In genomic region chr7:137925754-137926153, GRCh38 we compare ENCODE assay signal across 18 cellular contexts.
DNase-seq lines count a peak whose midpoint lies in the region; ATAC-seq and TF ChIP-seq lines count a peak whose summit lies in the region.
"Had no signal": no experiment of that assay in that cellular context is flagged by ENCODE, and none has a peak within 500 bp of the region (broad histone marks: within the 10 kb centered on the region; RNA-seq: fewer than 3 reads in every experiment).

No MANE protein-coding gene starts in this region.

- H3K4me1 Mint-ChIP-seq in natural killer cell (peaks cover 40 to 49% of the 10 kb centered on the region in 2 donors), neural crest cell (peaks cover 24% of the 10 kb centered on the region)
- peaks cover 38 to 49% of the 10 kb centered on the region in 2 donors for H3K4me1 Mint-ChIP-seq in natural killer cell treated with Interleukin-12 subunit alpha and Interleukin-12 subunit beta and Interleukin-15 and Interleukin-18, amount 100 ng/mL, for 72 hours (ENCODE audit: low read depth in 2 of 2)
- H3K4me1 Mint-ChIP-seq in activated T-helper 2 cell treated with anti-CD3 and anti-CD28 coated beads, Interferon-gamma antibody, Interleukin-2, Interleukin-4, amounts not matched to agents 10 μg/mL and 5 μg/mL and 100 μg/mL, durations not matched to agents 14 hours and 24 hours and 36 hours (ENCODE audit: low read depth), result peaks cover 35% of the 10 kb centered on the region

- no peaks in the 10 kb centered on the region for H3K9me3 ChIP-seq in prostate gland

- TF ChIP-seq CTCF in natural killer cell (IDR thresholded peaks at IDR 0.05) (no peak), neural crest cell (conservative IDR thresholded peaks at IDR 0.05) (no peak), lower leg skin (IDR thresholded peaks at IDR 0.05) (no peak), dorsolateral prefrontal cortex (IDR thresholded peaks at IDR 0.05 in 54 of 56, conservative IDR thresholded peaks at IDR 0.05 in 2 of 56; ENCODE audit: low read depth in 1 of 56, partially characterized antibody in 56 of 56) (no peak), prostate gland (IDR thresholded peaks at IDR 0.05) (no peak)

- H3K4me3 Mint-ChIP-seq in natural killer cell (no peak overlapping the region), neural crest cell (no peak overlapping the region)
- no peak overlapping the region for H3K4me3 Mint-ChIP-seq in natural killer cell treated with Interleukin-12 subunit alpha and Interleukin-12 subunit beta and Interleukin-15 and Interleukin-18, amount 100 ng/mL, for 72 hours
- H3K4me3 Mint-ChIP-seq in activated T-helper 2 cell treated with anti-CD3 and anti-CD28 coated beads, Interferon-gamma antibody, Interleukin-2, Interleukin-4, amounts not matched to agents 10 μg/mL and 5 μg/mL and 100 μg/mL, durations not matched to agents 14 hours and 24 hours and 36 hours (ENCODE audit: low read depth), result no peak overlapping the region
- H3K4me3 Mint-ChIP-seq: CD8-positive, alpha-beta memory T cell; GM23338 had no signal

- TF ChIP-seq POLR2A in lower leg skin (IDR thresholded peaks at IDR 0.05) (no peak), prostate gland (IDR thresholded peaks at IDR 0.05) (no peak)

- ATAC-seq in natural killer cell, result no peak
- no peak for ATAC-seq in natural killer cell treated with Interleukin-12 subunit alpha and Interleukin-12 subunit beta and Interleukin-15 and Interleukin-18, amount 100 ng/mL, for 72 hours
- ATAC-seq: GM23338, PC-3 had no signal

- H3K36me3 Mint-ChIP-seq in natural killer cell (peaks cover 17% of the 10 kb centered on the region), neural crest cell (ENCODE audit: low read depth) (peaks cover 52% of the 10 kb centered on the region)
- H3K36me3 Mint-ChIP-seq in natural killer cell treated with Interleukin-12 subunit alpha and Interleukin-12 subunit beta and Interleukin-15 and Interleukin-18, amount 100 ng/mL, for 72 hours, result peaks cover 9% of the 10 kb centered on the region
- peaks cover 66% of the 10 kb centered on the region for H3K36me3 Mint-ChIP-seq in activated T-helper 2 cell treated with anti-CD3 and anti-CD28 coated beads, Interferon-gamma antibody, Interleukin-2, Interleukin-4, amounts not matched to agents 10 μg/mL and 5 μg/mL and 100 μg/mL, durations not matched to agents 14 hours and 24 hours and 36 hours (ENCODE audit: low read depth)

- H3K27me3 ChIP-seq in dorsolateral prefrontal cortex, result no peaks in the 10 kb centered on the region
- H3K27me3 ChIP-seq in prostate gland (replicated peaks; ENCODE audit: insufficient read depth), result no peaks in the 10 kb centered on the region

- H3K27ac ChIP-seq in dorsolateral prefrontal cortex (peak overlapping the region in 5 of 59 donors; percentile 1 to 41 (median 26)), prostate gland (no peak overlapping the region)

- no peak overlapping the region for H3K4me3 ChIP-seq in lower leg skin (ENCODE audit: low read depth, poor library complexity, severe bottlenecking)
- H3K4me3 ChIP-seq in dorsolateral prefrontal cortex, result no peak overlapping the region
- no peak overlapping the region for H3K4me3 ChIP-seq in prostate gland
- H3K4me3 ChIP-seq: GM23338 had no signal

- DNase-seq in natural killer cell (no peak), neural crest cell (ENCODE audit: low read depth, low spot score) (no peak), lower leg skin (ENCODE audit: low spot score in 2 of 2) (no peak), dorsolateral prefrontal cortex (no peak), prostate gland (ENCODE audit: low spot score) (no peak)
- DNase-seq in natural killer cell treated with Interleukin-12 subunit alpha and Interleukin-12 subunit beta and Interleukin-15 and Interleukin-18, amount 100 ng/mL, for 72 hours (ENCODE audit: low spot score), result no peak
- DNase-seq in activated T-helper 2 cell treated with anti-CD3 and anti-CD28 coated beads, Interferon-gamma antibody, Interleukin-2, Interleukin-4, amounts not matched to agents 10 μg/mL and 5 μg/mL and 100 μg/mL, durations not matched to agents 14 hours and 24 hours and 36 hours (ENCODE audit: low spot score), result no peak
- DNase-seq: ACHN; C1 segment of cervical spinal cord; CD8-positive, alpha-beta memory T cell; HCEC 1CT; KG1; MV-4-11; NCI-H1694 treated with DMSO at 0.1 percent for 48 hours; NCI-H524; PC-3; RPMI8226 had no signal

- H3K9me3 Mint-ChIP-seq in natural killer cell (no peaks in the 10 kb centered on the region), neural crest cell (no peaks in the 10 kb centered on the region)
- H3K9me3 Mint-ChIP-seq in natural killer cell treated with Interleukin-12 subunit alpha and Interleukin-12 subunit beta and Interleukin-15 and Interleukin-18, amount 100 ng/mL, for 72 hours, result no peaks in the 10 kb centered on the region
- no peaks in the 10 kb centered on the region for H3K9me3 Mint-ChIP-seq in activated T-helper 2 cell treated with anti-CD3 and anti-CD28 coated beads, Interferon-gamma antibody, Interleukin-2, Interleukin-4, amounts not matched to agents 10 μg/mL and 5 μg/mL and 100 μg/mL, durations not matched to agents 14 hours and 24 hours and 36 hours
- H3K9me3 Mint-ChIP-seq: CD8-positive, alpha-beta memory T cell had no signal

- H3K27ac Mint-ChIP-seq in natural killer cell (peak overlapping the region; percentile 43 to 83), neural crest cell (ENCODE audit: unreplicated experiment) (peak overlapping the region; percentile 47)
- H3K27ac Mint-ChIP-seq in natural killer cell treated with Interleukin-12 subunit alpha and Interleukin-12 subunit beta and Interleukin-15 and Interleukin-18, amount 100 ng/mL, for 72 hours, result peak overlapping the region in 1 of 2 donors; percentile 79
- peak overlapping the region; percentile 8 for H3K27ac Mint-ChIP-seq in activated T-helper 2 cell treated with anti-CD3 and anti-CD28 coated beads, Interferon-gamma antibody, Interleukin-2, Interleukin-4, amounts not matched to agents 10 μg/mL and 5 μg/mL and 100 μg/mL, durations not matched to agents 14 hours and 24 hours and 36 hours
- H3K27ac Mint-ChIP-seq: GM23338 had no signal

- intact Hi-C loops in natural killer cell (cut with micrococcal nuclease), result no loop called here
- intact Hi-C loops in activated T-helper 2 cell treated with anti-CD3 and anti-CD28 coated beads, Interferon-gamma antibody, Interleukin-2, Interleukin-4, amounts not matched to agents 10 μg/mL and 5 μg/mL and 100 μg/mL, durations not matched to agents 14 hours and 24 hours and 36 hours (cut with micrococcal nuclease), result no loop called here
- intact Hi-C loops in lower leg skin (cut with DNase I; ENCODE audit: low total_unique reads), result no loop called here
- intact Hi-C loops in dorsolateral prefrontal cortex (cut with DNase I), result no loop called here
- intact Hi-C loops in prostate gland (cut with DNase I), result no loop called here

- H3K27me3 Mint-ChIP-seq in natural killer cell (ENCODE audit: low read depth in 2 of 2) (no peaks in the 10 kb centered on the region), neural crest cell (ENCODE audit: low read depth) (no peaks in the 10 kb centered on the region)
- H3K27me3 Mint-ChIP-seq in natural killer cell treated with Interleukin-12 subunit alpha and Interleukin-12 subunit beta and Interleukin-15 and Interleukin-18, amount 100 ng/mL, for 72 hours, result no peaks in the 10 kb centered on the region
- H3K27me3 Mint-ChIP-seq in activated T-helper 2 cell treated with anti-CD3 and anti-CD28 coated beads, Interferon-gamma antibody, Interleukin-2, Interleukin-4, amounts not matched to agents 10 μg/mL and 5 μg/mL and 100 μg/mL, durations not matched to agents 14 hours and 24 hours and 36 hours (ENCODE audit: low read depth), result no peaks in the 10 kb centered on the region

- no peaks in the 10 kb centered on the region for H3K36me3 ChIP-seq in prostate gland

- WGBS in lower leg skin, 2 donors, result 73 to 80% methylated on average over 4 of the region's 4 CpGs
- 79% methylated on average over 4 of the region's 4 CpGs for WGBS in prostate gland

- H3K4me1 ChIP-seq in prostate gland (replicated peaks), result no peaks in the 10 kb centered on the region
